26 cellular contexts compared by ENCODE assay signal in genomic region chr3:45558431-45558830, GRCh38.
"Had no signal": no experiment of that assay in that cellular context is flagged by ENCODE, and none has a peak within 500 bp of the region (broad histone marks: within the 10 kb centered on the region; RNA-seq: fewer than 3 reads in every experiment).

No MANE protein-coding gene starts in this region.

- H3K4me2 ChIP-seq: SK-N-SH had no signal

- H3K9ac ChIP-seq: SK-N-SH had no signal

- H3K4me3 ChIP-seq: cardiac muscle cell, SJCRH30 had no signal

- ATAC-seq: activated CD8-positive, alpha-beta T cell treated with anti-CD3 and anti-CD28 coated beads, Interleukin-2, amount 10 ng/mL, durations not matched to agents 7 days and 5 days; activated naive CD8-positive, alpha-beta T cell treated with anti-CD3 and anti-CD28 coated beads, Interleukin-2, amount 50 U/mL, for 24 hours; Panc1; Right ventricle myocardium inferior; WTC11 had no signal

- H3K36me3 ChIP-seq: brain microvascular endothelial cell, cardiac muscle cell, SJCRH30 had no signal

- H3K27ac ChIP-seq: brain microvascular endothelial cell, cardiac muscle cell, SJCRH30 had no signal

- DNase-seq: activated CD4-positive, alpha-beta T cell treated with anti-CD3 and anti-CD28 coated beads for 48 hours; activated CD4-positive, alpha-beta T cell treated with anti-CD3 and anti-CD28 coated beads, Interleukin-2, amount 50 U/mL, for 4 hours; activated CD4-positive, CD25-positive, alpha-beta regulatory T cell treated with anti-CD3 and anti-CD28 coated beads, Interleukin-2, amount 50 U/mL, for 72 hours; activated CD8-positive, alpha-beta memory T cell treated with anti-CD3 and anti-CD28 coated beads, Interleukin-2, amount 50 U/mL, for 48 hours; activated CD8-positive, alpha-beta T cell treated with anti-CD3 and anti-CD28 coated beads, Interleukin-2, amount 10 ng/mL, durations not matched to agents 7 days and 5 days; activated naive CD8-positive, alpha-beta T cell treated with anti-CD3 and anti-CD28 coated beads, Interleukin-2, amount 50 U/mL, for 24 hours; activated T-cell treated with anti-CD3 and anti-CD28 coated beads, Interleukin-2, amount 50 U/mL, for 1 hour; amygdala; brain microvascular endothelial cell; KG1; NCI-H1092; NCI-H1417; NCI-H1930; NCI-H2107; NCI-H2171 treated with DMSO at 0.1 percent for 48 hours; NCI-H226; NCI-H526; NK-92 treated with Interleukin-12 subunit alpha and Interleukin-12 subunit beta, amount 100 ng/mL, for 24 hours; OCI-M1; RPMI8226; SJCRH30; SK-N-SH had no signal

- H3K27me3 ChIP-seq: brain microvascular endothelial cell, cardiac muscle cell, SJCRH30 had no signal
